ENCODE assay signal across 20 cellular contexts in genomic region chr10:6562221-6562620, GRCh38. TPM values are rescaled to one million over a fixed set of nuclear protein-coding genes. Genes with fewer than 3 reads are reported as not detected.
A peak's percentile ranks its signal among the peaks of the same experiment; 100 is the strongest.
DNase-seq lines count a peak whose midpoint lies in the region; ATAC-seq and TF ChIP-seq lines count a peak whose summit lies in the region.
"Had no signal": no experiment of that assay in that cellular context is flagged by ENCODE, and none has a peak within 500 bp of the region (broad histone marks: within the 10 kb centered on the region; RNA-seq: fewer than 3 reads in every experiment).

No MANE protein-coding gene starts in this region.

- ATAC-seq in activated T-cell treated with anti-CD3 and anti-CD28 coated beads, Interleukin-2, amount 50 U/mL, for 4 hours, result no peak
- ATAC-seq in T-helper 17 cell, result no peak
- no peak for ATAC-seq in stimulated activated effector memory CD8-positive, alpha-beta T cell treated with anti-CD3 and anti-CD28 coated beads, Interleukin-12 subunit alpha, Interleukin-12 subunit beta, amount 100 ng/mL, for 72 hours

- no peaks in the 10 kb centered on the region for H3K9me3 ChIP-seq in T-helper 17 cell (ENCODE audit: control insufficient read depth, low read length, poor library complexity, severe bottlenecking)
- H3K9me3 ChIP-seq: Caco-2, transverse colon had no signal

- no peaks in the 10 kb centered on the region for H3K36me3 ChIP-seq in brain microvascular endothelial cell (replicated peaks)
- H3K36me3 ChIP-seq: transverse colon had no signal

- no peak for TF ChIP-seq CTCF in brain microvascular endothelial cell (IDR thresholded peaks at IDR 0.05; ENCODE audit: low read depth, low read length, missing control alignments)

- no peaks in the 10 kb centered on the region for H3K9me3 Mint-ChIP-seq in activated T-cell treated with anti-CD3 and anti-CD28 coated beads, Interleukin-2, amount 50 U/mL, for 24 hours
- H3K9me3 Mint-ChIP-seq in activated T-cell treated with anti-CD3 and anti-CD28 coated beads, Interleukin-2, amount 50 U/mL, for 4 hours, result peaks cover 3% of the 10 kb centered on the region
- H3K9me3 Mint-ChIP-seq in dendritic cell treated with granulocyte-macrophage colony-stimulating factor and Interleukin-4, amounts not matched to agents 40 ng/mL and 50 ng/mL, for 4 days, result no peaks in the 10 kb centered on the region
- H3K9me3 Mint-ChIP-seq in stimulated activated effector memory CD8-positive, alpha-beta T cell treated with anti-CD3 and anti-CD28 coated beads, Interleukin-12 subunit alpha, Interleukin-12 subunit beta, amount 100 ng/mL, for 72 hours, result peaks cover 7% of the 10 kb centered on the region
- H3K9me3 Mint-ChIP-seq: nephron had no signal

- intact Hi-C loops in dendritic cell treated with granulocyte-macrophage colony-stimulating factor and Interleukin-4, amounts not matched to agents 40 ng/mL and 50 ng/mL, for 4 days (cut with micrococcal nuclease), result no loop called here

- no peak overlapping the region for H3K4me3 ChIP-seq in brain microvascular endothelial cell (ENCODE audit: low read depth, low read length)
- H3K4me3 ChIP-seq: transverse colon had no signal

- DNase-seq in activated T-cell treated with anti-CD3 and anti-CD28 coated beads, Interleukin-2, amount 50 U/mL, for 24 hours, result no peak
- no peak for DNase-seq in activated T-cell treated with anti-CD3 and anti-CD28 coated beads, Interleukin-2, amount 50 U/mL, for 4 hours
- DNase-seq in T-helper 17 cell (no peak), A172 (ENCODE audit: low spot score) (no peak), brain microvascular endothelial cell (no peak)
- no peak for DNase-seq in stimulated activated effector memory CD8-positive, alpha-beta T cell treated with anti-CD3 and anti-CD28 coated beads, Interleukin-12 subunit alpha, Interleukin-12 subunit beta, amount 100 ng/mL, for 72 hours (ENCODE audit: low spot score in 2 of 2)
- DNase-seq in stimulated activated CD4-positive, alpha-beta T cell treated with anti-CD3 and anti-CD28 coated beads, Interleukin-4, amount 100 ng/mL, for 24 hours, result no peak
- DNase-seq: activated CD4-positive, CD25-positive, alpha-beta regulatory T cell treated with anti-CD3 and anti-CD28 coated beads, Interleukin-2, amount 50 U/mL, for 72 hours; Caco-2; central memory CD4-positive, alpha-beta T cell; effector CD8-positive, alpha-beta T cell; EL; KBM-7; NCI-H1105; NCI-H2081 treated with DMSO at 0.1 percent for 48 hours; NCI-H510A treated with DMSO at 0.1 percent for 48 hours; SHP77; transverse colon had no signal

- peak overlapping the region; percentile 1 for H3K4me3 Mint-ChIP-seq in activated T-cell treated with anti-CD3 and anti-CD28 coated beads, Interleukin-2, amount 50 U/mL, for 24 hours
- H3K4me3 Mint-ChIP-seq in activated T-cell treated with anti-CD3 and anti-CD28 coated beads, Interleukin-2, amount 50 U/mL, for 4 hours, result no peak overlapping the region
- peak overlapping the region; percentile 91 for H3K4me3 Mint-ChIP-seq in T-helper 17 cell
- H3K4me3 Mint-ChIP-seq in dendritic cell treated with granulocyte-macrophage colony-stimulating factor and Interleukin-4, amounts not matched to agents 40 ng/mL and 50 ng/mL, for 4 days, result no peak overlapping the region
- H3K4me3 Mint-ChIP-seq in stimulated activated effector memory CD8-positive, alpha-beta T cell treated with anti-CD3 and anti-CD28 coated beads, Interleukin-12 subunit alpha, Interleukin-12 subunit beta, amount 100 ng/mL, for 72 hours, result peak overlapping the region; percentile 68
- H3K4me3 Mint-ChIP-seq: nephron had no signal

- peak overlapping the region; percentile 87 for H3K27ac Mint-ChIP-seq in activated T-cell treated with anti-CD3 and anti-CD28 coated beads, Interleukin-2, amount 50 U/mL, for 24 hours
- peak overlapping the region; percentile 96 for H3K27ac Mint-ChIP-seq in T-helper 17 cell
- peak overlapping the region; percentile 45 for H3K27ac Mint-ChIP-seq in dendritic cell treated with granulocyte-macrophage colony-stimulating factor and Interleukin-4, amounts not matched to agents 40 ng/mL and 50 ng/mL, for 4 days
- peak overlapping the region; percentile 82 for H3K27ac Mint-ChIP-seq in stimulated activated effector memory CD8-positive, alpha-beta T cell treated with anti-CD3 and anti-CD28 coated beads, Interleukin-12 subunit alpha, Interleukin-12 subunit beta, amount 100 ng/mL, for 72 hours

- peaks cover 91% of the 10 kb centered on the region for H3K4me1 Mint-ChIP-seq in activated T-cell treated with anti-CD3 and anti-CD28 coated beads, Interleukin-2, amount 50 U/mL, for 24 hours (ENCODE audit: low read depth)
- peaks cover 95% of the 10 kb centered on the region for H3K4me1 Mint-ChIP-seq in activated T-cell treated with anti-CD3 and anti-CD28 coated beads, Interleukin-2, amount 50 U/mL, for 4 hours (ENCODE audit: low read depth)
- H3K4me1 Mint-ChIP-seq in T-helper 17 cell, result peaks cover 81% of the 10 kb centered on the region
- peaks cover 44% of the 10 kb centered on the region for H3K4me1 Mint-ChIP-seq in dendritic cell treated with granulocyte-macrophage colony-stimulating factor and Interleukin-4, amounts not matched to agents 40 ng/mL and 50 ng/mL, for 4 days (ENCODE audit: low read depth)
- peaks cover 82% of the 10 kb centered on the region for H3K4me1 Mint-ChIP-seq in stimulated activated effector memory CD8-positive, alpha-beta T cell treated with anti-CD3 and anti-CD28 coated beads, Interleukin-12 subunit alpha, Interleukin-12 subunit beta, amount 100 ng/mL, for 72 hours
- H3K4me1 Mint-ChIP-seq: nephron had no signal

- H3K36me3 Mint-ChIP-seq in activated T-cell treated with anti-CD3 and anti-CD28 coated beads, Interleukin-2, amount 50 U/mL, for 24 hours (ENCODE audit: low read depth), result peaks cover 44% of the 10 kb centered on the region
- H3K36me3 Mint-ChIP-seq in activated T-cell treated with anti-CD3 and anti-CD28 coated beads, Interleukin-2, amount 50 U/mL, for 4 hours (ENCODE audit: insufficient read depth), result peaks cover 18% of the 10 kb centered on the region
- peaks cover 2% of the 10 kb centered on the region for H3K36me3 Mint-ChIP-seq in T-helper 17 cell (ENCODE audit: low read depth)
- H3K36me3 Mint-ChIP-seq in dendritic cell treated with granulocyte-macrophage colony-stimulating factor and Interleukin-4, amounts not matched to agents 40 ng/mL and 50 ng/mL, for 4 days (ENCODE audit: low read depth), result no peaks in the 10 kb centered on the region
- peaks cover 50% of the 10 kb centered on the region for H3K36me3 Mint-ChIP-seq in stimulated activated effector memory CD8-positive, alpha-beta T cell treated with anti-CD3 and anti-CD28 coated beads, Interleukin-12 subunit alpha, Interleukin-12 subunit beta, amount 100 ng/mL, for 72 hours

- no peaks in the 10 kb centered on the region for H3K27me3 ChIP-seq in brain microvascular endothelial cell (replicated peaks)
- H3K27me3 ChIP-seq: transverse colon had no signal

- no peaks in the 10 kb centered on the region for H3K27me3 Mint-ChIP-seq in activated T-cell treated with anti-CD3 and anti-CD28 coated beads, Interleukin-2, amount 50 U/mL, for 24 hours
- no peaks in the 10 kb centered on the region for H3K27me3 Mint-ChIP-seq in activated T-cell treated with anti-CD3 and anti-CD28 coated beads, Interleukin-2, amount 50 U/mL, for 4 hours (ENCODE audit: low read depth)
- H3K27me3 Mint-ChIP-seq in T-helper 17 cell, result no peaks in the 10 kb centered on the region
- peaks cover 23% of the 10 kb centered on the region for H3K27me3 Mint-ChIP-seq in dendritic cell treated with granulocyte-macrophage colony-stimulating factor and Interleukin-4, amounts not matched to agents 40 ng/mL and 50 ng/mL, for 4 days

- no peak overlapping the region for H3K27ac ChIP-seq in brain microvascular endothelial cell
- H3K27ac ChIP-seq: transverse colon had no signal

- in situ Hi-C loops in brain microvascular endothelial cell (cut with HindIII; ENCODE audit: low pct_ligation_motif_present, low sequenced_read_pairs), result no loop called here

RNA-seq across cellular contexts. Expression of gene PRKCQ, which starts 17.9 kb away (rescaled TPM):
- 10 to 100 TPM; 21.4 to 26.2 (median 22.3) TPM for total RNA-seq in activated T-cell treated with anti-CD3 and anti-CD28 coated beads, Interleukin-2, amount 50 U/mL, for 4 hours
- 10 to 100 TPM; 66.3 to 70.0 TPM for total RNA-seq in T-helper 17 cell
- not detected in 2 replicates for total RNA-seq in A172 (2014; rRNA removed; shearing (Covaris generic))

Comparison
In these comparisons a context has a peak if more than half of its experiments do, and no peak if none do; other contexts are left out.
1. H3K4me3 Mint-ChIP-seq: peak in activated T-cell treated with anti-CD3 and anti-CD28 coated beads, Interleukin-2, amount 50 U/mL, for 24 hours (single experiment), T-helper 17 cell (single experiment) and stimulated activated effector memory CD8-positive, alpha-beta T cell treated with anti-CD3 and anti-CD28 coated beads, Interleukin-12 subunit alpha, Interleukin-12 subunit beta, amount 100 ng/mL, for 72 hours (single experiment); none in activated T-cell treated with anti-CD3 and anti-CD28 coated beads, Interleukin-2, amount 50 U/mL, for 4 hours (single experiment) and dendritic cell treated with granulocyte-macrophage colony-stimulating factor and Interleukin-4, amounts not matched to agents 40 ng/mL and 50 ng/mL, for 4 days (single experiment).
2. H3K27ac Mint-ChIP-seq: peak in every context shown above with its lines; median percentile 96 in T-helper 17 cell; 87 in activated T-cell treated with anti-CD3 and anti-CD28 coated beads, Interleukin-2, amount 50 U/mL, for 24 hours; 82 in stimulated activated effector memory CD8-positive, alpha-beta T cell treated with anti-CD3 and anti-CD28 coated beads, Interleukin-12 subunit alpha, Interleukin-12 subunit beta, amount 100 ng/mL, for 72 hours; 45 in dendritic cell treated with granulocyte-macrophage colony-stimulating factor and Interleukin-4, amounts not matched to agents 40 ng/mL and 50 ng/mL, for 4 days.
3. RNA of gene PRKCQ, which starts 17.9 kb away (total RNA-seq): 66.3 to 70.0 TPM in T-helper 17 cell and 21.4 to 26.2 TPM in activated T-cell treated with anti-CD3 and anti-CD28 coated beads, Interleukin-2, amount 50 U/mL, for 4 hours; not detected in A172; every median in the first group is over 10 times any median in the second.